1 cellular context compared by ENCODE assay signal in the genomic region with DNA sequence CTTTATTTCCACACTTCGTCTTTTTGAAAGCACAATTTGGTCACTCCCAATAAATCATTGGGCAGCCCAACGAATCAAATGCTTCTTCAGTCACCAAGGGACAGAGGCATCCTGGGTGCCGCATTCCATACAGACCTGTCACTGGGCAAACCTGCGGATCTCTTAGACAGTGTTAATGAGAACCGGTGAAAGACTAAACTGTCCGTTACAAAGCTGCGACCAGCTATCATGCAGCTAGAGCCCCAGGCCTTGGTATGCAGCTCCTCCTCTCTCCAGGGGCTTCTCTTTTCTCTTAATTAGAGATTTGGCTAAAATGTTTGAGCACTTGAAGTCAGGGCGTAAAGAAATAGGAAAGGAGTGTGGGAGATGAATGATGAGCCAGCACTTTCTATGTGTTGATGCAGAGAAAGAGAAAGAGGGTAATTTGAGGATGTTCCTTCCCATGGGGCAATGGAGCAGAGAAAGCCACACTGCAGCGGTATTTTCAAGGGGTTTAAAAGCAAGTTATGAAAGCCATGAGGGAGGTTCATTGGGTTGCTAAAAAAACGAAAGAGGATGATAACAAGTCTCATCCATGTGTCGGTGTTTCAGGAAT.
TF ChIP-seq lines count a peak whose summit lies in the region.

No MANE protein-coding gene starts in this region.

TF ChIP-seq in GM23338, 12 proteins besides CTCF, POLR2A, EP300 and RAD21 (continued from another document):
- TF ChIP-seq JUNB (IDR thresholded peaks at IDR 0.05; ENCODE audit: unreplicated experiment) (no peak), ETS1 (IDR thresholded peaks at IDR 0.05) (no peak), ZNF114 (CRISPR knock-in tag; IDR thresholded peaks at IDR 0.05) (no peak), EZH2 (IDR thresholded peaks at IDR 0.05; ENCODE audit: low read depth, unreplicated experiment) (no peak), CREB1 (CRISPR knock-in tag; IDR thresholded peaks at IDR 0.05; ENCODE audit: low read depth) (no peak), REST (IDR thresholded peaks at IDR 0.05; ENCODE audit: unreplicated experiment) (no peak)
- TF ChIP-seq, protein P1, sequence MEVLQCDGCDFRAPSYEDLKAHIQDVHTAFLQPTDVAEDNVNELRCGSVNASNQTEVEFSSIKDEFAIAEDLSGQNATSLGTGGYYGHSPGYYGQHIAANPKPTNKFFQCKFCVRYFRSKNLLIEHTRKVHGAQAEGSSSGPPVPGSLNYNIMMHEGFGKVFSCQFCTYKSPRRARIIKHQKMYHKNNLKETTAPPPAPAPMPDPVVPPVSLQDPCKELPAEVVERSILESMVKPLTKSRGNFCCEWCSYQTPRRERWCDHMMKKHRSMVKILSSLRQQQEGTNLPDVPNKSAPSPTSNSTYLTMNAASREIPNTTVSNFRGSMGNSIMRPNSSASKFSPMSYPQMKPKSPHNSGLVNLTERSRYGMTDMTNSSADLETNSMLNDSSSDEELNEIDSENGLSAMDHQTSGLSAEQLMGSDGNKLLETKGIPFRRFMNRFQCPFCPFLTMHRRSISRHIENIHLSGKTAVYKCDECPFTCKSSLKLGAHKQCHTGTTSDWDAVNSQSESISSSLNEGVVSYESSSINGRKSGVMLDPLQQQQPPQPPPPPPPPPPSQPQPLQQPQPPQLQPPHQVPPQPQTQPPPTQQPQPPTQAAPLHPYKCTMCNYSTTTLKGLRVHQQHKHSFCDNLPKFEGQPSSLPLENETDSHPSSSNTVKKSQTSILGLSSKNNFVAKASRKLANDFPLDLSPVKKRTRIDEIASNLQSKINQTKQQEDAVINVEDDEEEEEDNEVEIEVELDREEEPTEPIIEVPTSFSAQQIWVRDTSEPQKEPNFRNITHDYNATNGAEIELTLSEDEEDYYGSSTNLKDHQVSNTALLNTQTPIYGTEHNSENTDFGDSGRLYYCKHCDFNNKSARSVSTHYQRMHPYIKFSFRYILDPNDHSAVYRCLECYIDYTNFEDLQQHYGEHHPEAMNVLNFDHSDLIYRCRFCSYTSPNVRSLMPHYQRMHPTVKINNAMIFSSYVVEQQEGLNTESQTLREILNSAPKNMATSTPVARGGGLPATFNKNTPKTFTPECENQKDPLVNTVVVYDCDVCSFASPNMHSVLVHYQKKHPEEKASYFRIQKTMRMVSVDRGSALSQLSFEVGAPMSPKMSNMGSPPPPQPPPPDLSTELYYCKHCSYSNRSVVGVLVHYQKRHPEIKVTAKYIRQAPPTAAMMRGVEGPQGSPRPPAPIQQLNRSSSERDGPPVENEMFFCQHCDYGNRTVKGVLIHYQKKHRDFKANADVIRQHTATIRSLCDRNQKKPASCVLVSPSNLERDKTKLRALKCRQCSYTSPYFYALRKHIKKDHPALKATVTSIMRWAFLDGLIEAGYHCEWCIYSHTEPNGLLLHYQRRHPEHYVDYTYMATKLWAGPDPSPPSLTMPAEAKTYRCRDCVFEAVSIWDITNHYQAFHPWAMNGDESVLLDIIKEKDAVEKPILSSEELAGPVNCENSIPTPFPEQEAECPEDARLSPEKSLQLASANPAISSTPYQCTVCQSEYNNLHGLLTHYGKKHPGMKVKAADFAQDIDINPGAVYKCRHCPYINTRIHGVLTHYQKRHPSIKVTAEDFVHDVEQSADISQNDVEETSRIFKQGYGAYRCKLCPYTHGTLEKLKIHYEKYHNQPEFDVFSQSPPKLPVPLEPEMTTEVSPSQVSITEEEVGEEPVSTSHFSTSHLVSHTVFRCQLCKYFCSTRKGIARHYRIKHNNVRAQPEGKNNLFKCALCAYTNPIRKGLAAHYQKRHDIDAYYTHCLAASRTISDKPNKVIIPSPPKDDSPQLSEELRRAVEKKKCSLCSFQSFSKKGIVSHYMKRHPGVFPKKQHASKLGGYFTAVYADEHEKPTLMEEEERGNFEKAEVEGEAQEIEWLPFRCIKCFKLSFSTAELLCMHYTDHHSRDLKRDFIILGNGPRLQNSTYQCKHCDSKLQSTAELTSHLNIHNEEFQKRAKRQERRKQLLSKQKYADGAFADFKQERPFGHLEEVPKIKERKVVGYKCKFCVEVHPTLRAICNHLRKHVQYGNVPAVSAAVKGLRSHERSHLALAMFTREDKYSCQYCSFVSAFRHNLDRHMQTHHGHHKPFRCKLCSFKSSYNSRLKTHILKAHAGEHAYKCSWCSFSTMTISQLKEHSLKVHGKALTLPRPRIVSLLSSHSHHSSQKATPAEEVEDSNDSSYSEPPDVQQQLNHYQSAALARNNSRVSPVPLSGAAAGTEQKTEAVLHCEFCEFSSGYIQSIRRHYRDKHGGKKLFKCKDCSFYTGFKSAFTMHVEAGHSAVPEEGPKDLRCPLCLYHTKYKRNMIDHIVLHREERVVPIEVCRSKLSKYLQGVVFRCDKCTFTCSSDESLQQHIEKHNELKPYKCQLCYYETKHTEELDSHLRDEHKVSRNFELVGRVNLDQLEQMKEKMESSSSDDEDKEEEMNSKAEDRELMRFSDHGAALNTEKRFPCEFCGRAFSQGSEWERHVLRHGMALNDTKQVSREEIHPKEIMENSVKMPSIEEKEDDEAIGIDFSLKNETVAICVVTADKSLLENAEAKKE (CRISPR knock-in tag; IDR thresholded peaks at IDR 0.05) = no peak
TF ChIP-seq in GM23338: peak in this region for 0.
